In the genomic region with DNA sequence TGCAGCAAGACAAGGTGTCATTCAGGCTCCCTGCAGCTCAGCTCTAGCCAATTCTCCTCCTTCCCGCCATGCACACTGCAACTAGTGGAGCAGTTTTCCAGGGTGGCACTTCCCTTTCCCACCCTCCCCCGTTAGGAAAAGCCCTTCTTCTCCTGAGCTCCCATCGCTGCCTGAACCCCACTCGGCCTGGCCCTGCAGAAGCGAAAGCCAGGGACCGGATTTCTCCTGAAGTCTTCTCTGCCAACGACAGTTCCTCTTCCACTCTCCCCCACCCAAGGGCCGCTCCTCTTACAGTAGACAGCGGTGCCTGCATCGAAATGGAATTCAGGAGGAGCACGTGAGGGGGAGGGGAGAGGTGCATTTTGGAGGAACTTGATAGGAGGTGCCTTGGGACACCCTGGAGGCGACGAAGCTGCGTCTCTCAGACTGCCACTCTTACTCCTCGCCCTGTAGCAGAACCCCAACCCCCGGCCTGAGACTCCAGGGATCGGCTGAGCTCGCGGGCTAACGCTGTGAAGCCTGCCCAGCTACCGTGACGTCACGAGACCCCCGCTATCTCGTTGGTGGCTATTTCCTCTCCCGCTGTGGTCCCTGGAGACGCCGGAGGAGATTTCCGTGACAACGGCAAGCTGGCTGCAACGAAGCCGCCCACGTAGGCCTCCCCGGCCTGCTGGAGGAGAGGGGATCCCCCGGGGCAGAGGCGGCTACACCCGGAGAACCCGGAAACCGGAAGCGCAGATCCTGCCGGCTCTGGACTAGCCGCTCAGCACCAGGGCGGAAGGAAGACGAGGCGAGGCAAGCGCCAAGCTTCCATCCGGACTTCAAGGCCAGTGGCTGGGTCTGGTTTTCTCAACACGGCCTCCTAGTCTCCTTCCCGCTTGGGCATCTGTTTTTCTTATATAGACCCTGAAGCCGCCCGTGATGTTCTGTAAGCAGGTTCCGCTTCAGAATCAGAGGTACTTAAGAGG, we compare ENCODE assay signal across 8 cellular contexts.
DNase-seq lines count a peak whose midpoint lies in the region; ATAC-seq and TF ChIP-seq lines count a peak whose summit lies in the region.

No MANE protein-coding gene starts in this region.

- CTCF ChIA-PET in CD4-positive, alpha-beta memory T cell (lab: Charles Lee; ENCODE audit: partially characterized antibody) = interaction anchor here (0.9 to 7.1 kb wide), 5 partner anchors 11 to 154 kb away, joined by 3 to 78 read pairs (median 5); no protein-coding TSS in a partner anchor
- CTCF ChIA-PET in activated CD8-positive, alpha-beta T cell treated with anti-CD3 and anti-CD28 coated beads for 36 hours (lab: Charles Lee) = interaction anchor here (1.0 to 5.9 kb wide), 5 partner anchors 13 to 153 kb away, joined by 3 to 79 read pairs (median 4); partner anchors contain the start of gene RALA

- H3K9me3 ChIP-seq in CD4-positive, alpha-beta memory T cell (ENCODE audit: control insufficient read depth in 1 of 2, low read length in 2 of 2) = no peaks in the 10 kb centered on the region
- H3K9me3 ChIP-seq in lower lobe of right lung = no peaks in the 10 kb centered on the region

- DNase-seq in CD4-positive, alpha-beta memory T cell = peak; percentile 87 to 97 (median 94)
- DNase-seq in HK-2 (ENCODE audit: unreplicated experiment) (peak; percentile 97), NCI-H82 treated with DMSO at 0.1 percent for 48 hours (lab: John Stamatoyannopoulos, UW; ENCODE audit: unreplicated experiment) (peak; percentile 90), ecto neural progenitor cell (ENCODE audit: low spot score) (peak; percentile 98), lower lobe of right lung (peak; percentile 96)
- DNase-seq in activated CD8-positive, alpha-beta T cell treated with anti-CD3 and anti-CD28 coated beads for 36 hours = peak; percentile 100
- peak; percentile 83 to 96 (median 86) for DNase-seq in stimulated activated CD4-positive, alpha-beta T cell treated with anti-CD3 and anti-CD28 coated beads, TNF-alpha, amount 100 ng/mL, for 1 hour (ENCODE audit: low read depth in 3 of 3, low spot score in 1 of 3)

- peak; percentile 97 for ATAC-seq in GM19455 (IDR thresholded peaks at IDR 0.05; ENCODE audit: unreplicated experiment)
- ATAC-seq in activated CD8-positive, alpha-beta T cell treated with anti-CD3 and anti-CD28 coated beads for 36 hours = peak; percentile 94
- ATAC-seq in lower lobe of right lung = peak; percentile 96 to 97

- peak overlapping the region; percentile 37 to 84 for H3K4me3 ChIP-seq in CD4-positive, alpha-beta memory T cell (ENCODE audit: low read length in 2 of 2)
- H3K4me3 ChIP-seq in lower lobe of right lung = peak overlapping the region; percentile 68

- peak overlapping the region; percentile 88 for H3K27ac ChIP-seq in CD4-positive, alpha-beta memory T cell (ENCODE audit: low read depth, low read length)
- peak overlapping the region; percentile 88 for H3K27ac ChIP-seq in lower lobe of right lung

- POLR2A ChIA-PET in CD4-positive, alpha-beta memory T cell (lab: Charles Lee; ENCODE audit: partially characterized antibody) = interaction anchor here (0.6 to 3.7 kb wide), 18 partner anchors 9 to 401 kb away, joined by 3 to 43 read pairs (median 4); partner anchors contain the start of genes CDK13, MPLKIP, RALA and SUGCT
- POLR2A ChIA-PET in activated CD8-positive, alpha-beta T cell treated with anti-CD3 and anti-CD28 coated beads for 36 hours (lab: Charles Lee) = interaction anchor here (0.8 to 1.8 kb wide), 11 partner anchors 15 to 166 kb away, joined by 3 to 8 read pairs (median 4); partner anchors contain the start of gene RALA

- peaks cover 0 to 3% of the 10 kb centered on the region in 2 donors for H3K36me3 Mint-ChIP-seq in CD4-positive, alpha-beta memory T cell
- H3K36me3 Mint-ChIP-seq in activated CD8-positive, alpha-beta T cell treated with anti-CD3 and anti-CD28 coated beads for 36 hours (ENCODE audit: low read depth) = peaks cover 10% of the 10 kb centered on the region

- no peaks in the 10 kb centered on the region for H3K9me3 Mint-ChIP-seq in CD4-positive, alpha-beta memory T cell
- no peaks in the 10 kb centered on the region for H3K9me3 Mint-ChIP-seq in activated CD8-positive, alpha-beta T cell treated with anti-CD3 and anti-CD28 coated beads for 36 hours

- no peaks in the 10 kb centered on the region for H3K27me3 ChIP-seq in CD4-positive, alpha-beta memory T cell (ENCODE audit: insufficient read depth, low read length)
- H3K27me3 ChIP-seq in lower lobe of right lung (ENCODE audit: low read depth) = no peaks in the 10 kb centered on the region

- H3K4me3 Mint-ChIP-seq in CD4-positive, alpha-beta memory T cell = peak overlapping the region; percentile 90 to 100 (median 96)
- H3K4me3 Mint-ChIP-seq in activated CD8-positive, alpha-beta T cell treated with anti-CD3 and anti-CD28 coated beads for 36 hours = peak overlapping the region; percentile 96

- peak overlapping the region; percentile 94 to 100 (median 97) for H3K27ac Mint-ChIP-seq in CD4-positive, alpha-beta memory T cell
- peak overlapping the region; percentile 90 for H3K27ac Mint-ChIP-seq in activated CD8-positive, alpha-beta T cell treated with anti-CD3 and anti-CD28 coated beads for 36 hours

- H3K4me1 Mint-ChIP-seq in CD4-positive, alpha-beta memory T cell = peaks cover 23 to 56% (median 39%) of the 10 kb centered on the region in 4 donors
- peaks cover 38% of the 10 kb centered on the region for H3K4me1 Mint-ChIP-seq in activated CD8-positive, alpha-beta T cell treated with anti-CD3 and anti-CD28 coated beads for 36 hours (ENCODE audit: low read depth)

- TF ChIP-seq CTCF in activated CD8-positive, alpha-beta T cell treated with anti-CD3 and anti-CD28 coated beads for 36 hours (IDR thresholded peaks at IDR 0.05) = no peak
- no peak for TF ChIP-seq CTCF in lower lobe of right lung (IDR thresholded peaks at IDR 0.05)

- peaks cover 41% of the 10 kb centered on the region for H3K4me1 ChIP-seq in CD4-positive, alpha-beta memory T cell (ENCODE audit: insufficient read depth, low read length)
- peaks cover 36% of the 10 kb centered on the region for H3K4me1 ChIP-seq in lower lobe of right lung

- intact Hi-C loops in CD4-positive, alpha-beta memory T cell (cut with micrococcal nuclease) = loop anchor here (1.0 to 10.0 kb wide), 4 partner anchors 13 to 401 kb away; partner anchors contain the start of genes CDK13, MPLKIP and RALA
- intact Hi-C loops in activated CD8-positive, alpha-beta T cell treated with anti-CD3 and anti-CD28 coated beads for 36 hours (cut with micrococcal nuclease) = loop anchor here (5.0 to 10.0 kb wide), 2 partner anchors 98 to 146 kb away; no protein-coding TSS in a partner anchor
- intact Hi-C loops in lower lobe of right lung (cut with DNase I) = no loop called here

- no peaks in the 10 kb centered on the region for H3K36me3 ChIP-seq in CD4-positive, alpha-beta memory T cell (ENCODE audit: insufficient read depth, low read length)
- H3K36me3 ChIP-seq in lower lobe of right lung = no peaks in the 10 kb centered on the region

- peaks cover 0 to 1% of the 10 kb centered on the region in 2 donors for H3K27me3 Mint-ChIP-seq in CD4-positive, alpha-beta memory T cell
- no peaks in the 10 kb centered on the region for H3K27me3 Mint-ChIP-seq in activated CD8-positive, alpha-beta T cell treated with anti-CD3 and anti-CD28 coated beads for 36 hours

Comparison
In these comparisons a context has a peak if more than half of its experiments do, and no peak if none do; other contexts are left out.
1. Peak in every context shown above with its lines: DNase-seq, ATAC-seq, H3K4me3 ChIP-seq and H3K27ac ChIP-seq.